In genomic region chr12:108306506-108306905, GRCh38 we compare ENCODE assay signal across 15 cellular contexts. TPM values are rescaled to one million over a fixed set of nuclear protein-coding genes. Genes with fewer than 3 reads are reported as not detected.
DNase-seq lines count a peak whose midpoint lies in the region; ATAC-seq and TF ChIP-seq lines count a peak whose summit lies in the region.
"Had no signal": no experiment of that assay in that cellular context is flagged by ENCODE, and none has a peak within 500 bp of the region (broad histone marks: within the 10 kb centered on the region; RNA-seq: fewer than 3 reads in every experiment).

No MANE protein-coding gene starts in this region.

- H3K4me1 Mint-ChIP-seq in Caco-2 (ENCODE audit: low read depth, unreplicated experiment) (peaks cover 27% of the 10 kb centered on the region), glutamatergic neuron (ENCODE audit: low read depth, unreplicated experiment) (peaks cover 26% of the 10 kb centered on the region)
- peaks cover 13% of the 10 kb centered on the region for H3K4me1 Mint-ChIP-seq in stimulated activated naive CD8-positive, alpha-beta T cell treated with anti-CD3 and anti-CD28 coated beads, Interleukin-15, amount 100 ng/mL, for 72 hours
- H3K4me1 Mint-ChIP-seq: naive B cell had no signal

- H3K27ac Mint-ChIP-seq in Caco-2 (ENCODE audit: unreplicated experiment) (peak overlapping the region; percentile 81), glutamatergic neuron (ENCODE audit: unreplicated experiment) (peak overlapping the region; percentile 43)
- peak overlapping the region in 1 of 2 donors; percentile 42 for H3K27ac Mint-ChIP-seq in stimulated activated naive CD8-positive, alpha-beta T cell treated with anti-CD3 and anti-CD28 coated beads, Interleukin-15, amount 100 ng/mL, for 72 hours

- H3K4me1 ChIP-seq in Caco-2 (peaks cover 38% of the 10 kb centered on the region), skeletal muscle tissue (ENCODE audit: control insufficient read depth in 3 of 3, insufficient read depth in 3 of 3, low read length in 3 of 3) (peaks cover 55 to 64% (median 61%) of the 10 kb centered on the region in 3 donors)

- no peaks in the 10 kb centered on the region for H3K9me3 Mint-ChIP-seq in Caco-2 (ENCODE audit: unreplicated experiment)
- peaks cover 5% of the 10 kb centered on the region for H3K9me3 Mint-ChIP-seq in glutamatergic neuron (ENCODE audit: unreplicated experiment)
- peaks cover 0 to 8% of the 10 kb centered on the region in 2 donors for H3K9me3 Mint-ChIP-seq in stimulated activated naive CD8-positive, alpha-beta T cell treated with anti-CD3 and anti-CD28 coated beads, Interleukin-15, amount 100 ng/mL, for 72 hours

- no TSS peak for BruUV-seq in Caco-2 (replicated peaks; lab: Mats Ljungman, UMichigan)

- TF ChIP-seq CTCF in Caco-2 (IDR thresholded peaks at IDR 0.05; ENCODE audit: insufficient read depth in 1 of 2, low read depth in 1 of 2, low read length in 1 of 2, severe bottlenecking in 1 of 2, unreplicated experiment in 1 of 2) (no peak), glutamatergic neuron (IDR thresholded peaks at IDR 0.05; ENCODE audit: partially characterized antibody, unreplicated experiment) (no peak)

- H3K27ac ChIP-seq in adipose tissue (ENCODE audit: low read depth, low read length) (peak overlapping the region; percentile 29), skeletal muscle tissue (ENCODE audit: low read depth, low read length) (peak overlapping the region; percentile 85)

- H3K4me3 ChIP-seq in Caco-2 (ENCODE audit: low read depth, low read length) (no peak overlapping the region), skeletal muscle tissue (ENCODE audit: low read length in 3 of 3) (no peak overlapping the region)

- H3K27me3 Mint-ChIP-seq in Caco-2 (ENCODE audit: insufficient read depth, unreplicated experiment): no peaks in the 10 kb centered on the region
- peaks cover 10% of the 10 kb centered on the region for H3K27me3 Mint-ChIP-seq in glutamatergic neuron (ENCODE audit: unreplicated experiment)
- H3K27me3 Mint-ChIP-seq in stimulated activated naive CD8-positive, alpha-beta T cell treated with anti-CD3 and anti-CD28 coated beads, Interleukin-15, amount 100 ng/mL, for 72 hours: peaks cover 52% of the 10 kb centered on the region

- no peaks in the 10 kb centered on the region for H3K36me3 ChIP-seq in Caco-2 (ENCODE audit: control insufficient read depth, insufficient read depth, low read length)
- no peaks in the 10 kb centered on the region for H3K36me3 ChIP-seq in skeletal muscle tissue (ENCODE audit: control insufficient read depth in 3 of 3, insufficient read depth in 3 of 3, low read length in 3 of 3)

- intact Hi-C loops in Caco-2 (cut with micrococcal nuclease; ENCODE audit: unreplicated experiment): no loop called here

- no peaks in the 10 kb centered on the region for H3K36me3 Mint-ChIP-seq in Caco-2 (ENCODE audit: insufficient read depth, unreplicated experiment)
- H3K36me3 Mint-ChIP-seq in glutamatergic neuron (ENCODE audit: unreplicated experiment): no peaks in the 10 kb centered on the region
- H3K36me3 Mint-ChIP-seq: naive B cell had no signal

- DNase-seq in Caco-2: no peak
- no peak for DNase-seq in glutamatergic neuron
- no peak for DNase-seq in stimulated activated naive CD8-positive, alpha-beta T cell treated with anti-CD3 and anti-CD28 coated beads, Interleukin-15, amount 100 ng/mL, for 72 hours
- no peak for DNase-seq in SK-N-DZ (ENCODE audit: low spot score)
- DNase-seq: activated naive CD4-positive, alpha-beta T cell; naive B cell; NCI-H2107; SIG-M5; stimulated activated naive CD4-positive, alpha-beta T cell had no signal

- H3K27me3 ChIP-seq in Caco-2 (replicated peaks; ENCODE audit: control insufficient read depth, insufficient read depth, low read length) (no peaks in the 10 kb centered on the region), skeletal muscle tissue (ENCODE audit: control insufficient read depth in 3 of 3, insufficient read depth in 3 of 3, low read length in 3 of 3) (peaks cover 0 to 8% (median 0%) of the 10 kb centered on the region in 3 donors)

- H3K4me3 Mint-ChIP-seq in Caco-2 (ENCODE audit: unreplicated experiment) (no peak overlapping the region), glutamatergic neuron (ENCODE audit: unreplicated experiment) (peak overlapping the region; percentile 19)
- no peak overlapping the region for H3K4me3 Mint-ChIP-seq in stimulated activated naive CD8-positive, alpha-beta T cell treated with anti-CD3 and anti-CD28 coated beads, Interleukin-15, amount 100 ng/mL, for 72 hours
- H3K4me3 Mint-ChIP-seq: naive B cell had no signal

- CTCF ChIA-PET in Caco-2 (lab: Charles Lee): no interaction called here

- H3K9ac ChIP-seq in skeletal muscle tissue (ENCODE audit: low read depth in 1 of 3, low read length in 3 of 3): no peak overlapping the region

- no peak for ATAC-seq in stimulated activated naive CD8-positive, alpha-beta T cell treated with anti-CD3 and anti-CD28 coated beads, Interleukin-15, amount 100 ng/mL, for 72 hours
- ATAC-seq in HG02840 (IDR thresholded peaks at IDR 0.05; ENCODE audit: low FRiP score, unreplicated experiment): no peak
- ATAC-seq in GM18867 (IDR thresholded peaks at IDR 0.05; ENCODE audit: unreplicated experiment): no peak

- 78 to 93% (median 93%) methylated on average over 3 of the region's 3 CpGs for WGBS in adipose tissue, 3 donors

- POLR2A ChIA-PET in Caco-2 (lab: Charles Lee): no interaction called here

- no peaks in the 10 kb centered on the region for H3K9me3 ChIP-seq in Caco-2
- no peaks in the 10 kb centered on the region for H3K9me3 ChIP-seq in skeletal muscle tissue (ENCODE audit: control insufficient read depth in 3 of 3, low read length in 3 of 3)

RNA-seq across cellular contexts. Expression of gene CMKLR1, which starts 32.6 kb away (rescaled TPM):
- not detected in 2 replicates for total RNA-seq in Caco-2 (2022)
- polyA plus RNA-seq in adipose tissue: 1 to 10 TPM; 1.3 to 7.0 (median 5.3) TPM
- not detected for total RNA-seq in glutamatergic neuron (ENCODE audit: unreplicated experiment)
- 5.7 TPM for total RNA-seq in skeletal muscle tissue
- not detected in 2 replicates for polyA plus RNA-seq in SK-N-DZ (2014; cell fraction: cytosol; rRNA removed)
- not detected in 2 replicates for polyA plus RNA-seq in SK-N-DZ (2014; cell fraction: nucleus; rRNA removed)
- total RNA-seq: activated CD8-positive, alpha-beta memory T cell treated with anti-CD3 and anti-CD28 coated beads for 36 hours; bronchial epithelial cell had no signal
